In the genomic region with DNA sequence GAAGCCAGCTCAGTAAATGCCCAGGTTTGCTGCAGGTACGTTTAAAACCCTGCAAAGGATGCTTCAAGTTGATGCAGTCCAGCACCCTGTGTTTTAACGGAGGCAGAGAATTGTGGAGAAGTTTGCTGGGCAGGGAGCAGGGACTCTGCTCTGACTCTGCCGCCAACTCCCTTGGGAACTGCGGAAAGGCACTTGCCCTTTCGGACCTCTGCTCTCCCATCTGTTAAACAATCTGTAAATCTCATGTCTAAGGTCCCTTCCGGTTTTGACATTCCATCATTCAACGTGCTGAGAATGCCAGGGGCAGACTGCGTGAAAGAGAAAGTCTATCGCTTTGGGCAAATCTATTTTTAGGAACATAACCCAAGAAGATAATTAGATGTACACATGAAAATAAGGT, we compare ENCODE assay signal across 22 cellular contexts.
DNase-seq lines count a peak whose midpoint lies in the region; ATAC-seq and TF ChIP-seq lines count a peak whose summit lies in the region.
"Had no signal": no experiment of that assay in that cellular context is flagged by ENCODE, and none has a peak within 500 bp of the region (broad histone marks: within the 10 kb centered on the region; RNA-seq: fewer than 3 reads in every experiment).

No MANE protein-coding gene starts in this region.

- no peaks in the 10 kb centered on the region for H3K36me3 Mint-ChIP-seq in activated naive CD4-positive, alpha-beta T cell treated with anti-CD3 and anti-CD28 coated beads for 36 hours (ENCODE audit: low read depth)
- H3K36me3 Mint-ChIP-seq: brain, CD14-positive monocyte, neural progenitor cell had no signal

- H3K9ac ChIP-seq in liver (ENCODE audit: low read depth in 1 of 2, low read length in 2 of 2), result no peak overlapping the region
- H3K9ac ChIP-seq: neural progenitor cell had no signal

- no peak overlapping the region for H3K27ac Mint-ChIP-seq in activated naive CD4-positive, alpha-beta T cell treated with anti-CD3 and anti-CD28 coated beads for 36 hours
- H3K27ac Mint-ChIP-seq: activated B cell treated with CpG ODN at 0.5 μM for 24 hours, brain, CD14-positive monocyte, neural progenitor cell, progenitor cell of endocrine pancreas had no signal

- peaks cover 0 to 5% (median 0%) of the 10 kb centered on the region in 4 donors for H3K4me1 ChIP-seq in liver (ENCODE audit: control insufficient read depth in 4 of 4, insufficient read depth in 4 of 4, low read length in 3 of 4)

- CTCF ChIA-PET in activated naive CD4-positive, alpha-beta T cell treated with anti-CD3 and anti-CD28 coated beads for 36 hours (lab: Charles Lee), result no interaction called here

- H3K27me3 ChIP-seq in liver (ENCODE audit: control insufficient read depth in 4 of 4, insufficient read depth in 4 of 4, low read length in 3 of 4), result no peaks in the 10 kb centered on the region
- H3K27me3 ChIP-seq: uterus had no signal

- H3K9me3 Mint-ChIP-seq in activated naive CD4-positive, alpha-beta T cell treated with anti-CD3 and anti-CD28 coated beads for 36 hours, result no peaks in the 10 kb centered on the region
- H3K9me3 Mint-ChIP-seq: activated B cell treated with CpG ODN at 0.5 μM for 24 hours, neural progenitor cell had no signal

- no peak for ATAC-seq in GM21367 (IDR thresholded peaks at IDR 0.05; ENCODE audit: unreplicated experiment)
- no peak for ATAC-seq in GM19351 (IDR thresholded peaks at IDR 0.05; ENCODE audit: unreplicated experiment)

- no peak overlapping the region for H3K4me3 ChIP-seq in coronary artery
- H3K4me3 ChIP-seq in liver (ENCODE audit: low read depth in 1 of 3, low read length in 3 of 3), result no peak overlapping the region
- H3K4me3 ChIP-seq: neural progenitor cell, suprapubic skin, uterus had no signal

- TF ChIP-seq RAD21 in liver (IDR thresholded peaks at IDR 0.05), result peak in 1 of 2 donors; percentile 24

- H3K27ac ChIP-seq in coronary artery (no peak overlapping the region), liver (ENCODE audit: low read depth in 1 of 2, low read length in 2 of 2) (no peak overlapping the region)
- H3K27ac ChIP-seq: neural progenitor cell, suprapubic skin, uterus had no signal

- H3K36me3 ChIP-seq in liver (ENCODE audit: control insufficient read depth in 4 of 4, insufficient read depth in 3 of 4, low read depth in 1 of 4, low read length in 3 of 4), result no peaks in the 10 kb centered on the region
- H3K36me3 ChIP-seq: neural progenitor cell, suprapubic skin, uterus had no signal

- TF ChIP-seq CTCF in coronary artery (IDR thresholded peaks at IDR 0.05), result no peak
- no peak for TF ChIP-seq CTCF in liver (IDR thresholded peaks at IDR 0.05; ENCODE audit: low read depth, low read length, missing input control)

- H3K9me3 ChIP-seq in liver (ENCODE audit: control insufficient read depth in 4 of 4, low read length in 3 of 4), result no peaks in the 10 kb centered on the region
- H3K9me3 ChIP-seq: suprapubic skin, uterus had no signal

- DNase-seq in COLO829 (ENCODE audit: low spot score), result peak; percentile 70
- DNase-seq in NCI-H524 treated with DMSO at 0.1 percent for 48 hours (lab: John Stamatoyannopoulos, UW), result peak; percentile 24
- peak; percentile 35 for DNase-seq in coronary artery (ENCODE audit: low spot score)
- no peak for DNase-seq in DMS79 treated with DMSO at 0.1 percent for 48 hours (lab: John Stamatoyannopoulos, UW)
- no peak for DNase-seq in activated naive CD4-positive, alpha-beta T cell treated with anti-CD3 and anti-CD28 coated beads for 36 hours
- DNase-seq: activated B cell treated with CpG ODN at 0.5 μM for 24 hours; activated CD4-positive, alpha-beta T cell treated with anti-CD3 and anti-CD28 coated beads, Interleukin-2, amount 50 U/mL, for 48 hours; activated effector memory CD4-positive, alpha-beta T cell treated with anti-CD3 and anti-CD28 coated beads, Interleukin-2, amount 50 U/mL, for 16 hours; GDM1; NCI-H1105; NCI-H2029 treated with DMSO at 0.1 percent for 48 hours; NCI-H446; RPMI8226; uterus had no signal

- intact Hi-C loops in activated naive CD4-positive, alpha-beta T cell treated with anti-CD3 and anti-CD28 coated beads for 36 hours (cut with micrococcal nuclease), result loop anchor here (5.0 kb wide), 1 partner anchor 620 kb away; a partner anchor contains a TSS

- WGBS in liver, result 34% methylated on average over 9 of the region's 9 CpGs

- H3K4me1 Mint-ChIP-seq in activated naive CD4-positive, alpha-beta T cell treated with anti-CD3 and anti-CD28 coated beads for 36 hours (ENCODE audit: low read depth), result peaks cover 9% of the 10 kb centered on the region
- H3K4me1 Mint-ChIP-seq: CD14-positive monocyte had no signal

- H3K4me3 Mint-ChIP-seq in activated naive CD4-positive, alpha-beta T cell treated with anti-CD3 and anti-CD28 coated beads for 36 hours, result no peak overlapping the region
- H3K4me3 Mint-ChIP-seq: brain, CD14-positive monocyte, neural progenitor cell had no signal

- H3K27me3 Mint-ChIP-seq in activated naive CD4-positive, alpha-beta T cell treated with anti-CD3 and anti-CD28 coated beads for 36 hours (ENCODE audit: low read depth), result peaks cover 23% of the 10 kb centered on the region

TF ChIP-seq in liver, 16 proteins besides CTCF, POLR2A, EP300 and RAD21:
- TF ChIP-seq GABPA (IDR thresholded peaks at IDR 0.05 in 1 of 2, conservative IDR thresholded peaks at IDR 0.05 in 1 of 2) (no peak), HNF4A (conservative IDR thresholded peaks at IDR 0.05) (peak; percentile 38 to 41)

Comparison
In these comparisons a context has a peak if more than half of its experiments do, and no peak if none do; other contexts are left out.
1. DNase-seq: peak in COLO829 (single experiment), NCI-H524 treated with DMSO at 0.1 percent for 48 hours (single experiment) and coronary artery (single experiment); none in DMS79 treated with DMSO at 0.1 percent for 48 hours (single experiment) and activated naive CD4-positive, alpha-beta T cell treated with anti-CD3 and anti-CD28 coated beads for 36 hours (single experiment).